ENCODE assay signal across 25 cellular contexts in genomic region chr2:30380824-30381223, GRCh38.
DNase-seq lines count a peak whose midpoint lies in the region; ATAC-seq and TF ChIP-seq lines count a peak whose summit lies in the region.
"Had no signal": no experiment of that assay in that cellular context is flagged by ENCODE, and none has a peak within 500 bp of the region (broad histone marks: within the 10 kb centered on the region; RNA-seq: fewer than 3 reads in every experiment).

No MANE protein-coding gene starts in this region.

- peaks cover under 1% of the 10 kb centered on the region for H3K4me1 Mint-ChIP-seq in activated T-cell treated with anti-CD3 and anti-CD28 coated beads, Interleukin-2, amount 50 U/mL, for 72 hours (ENCODE audit: low read depth)
- H3K4me1 Mint-ChIP-seq in activated T-cell treated with anti-CD3 and anti-CD28 coated beads, Interleukin-2, amount 50 U/mL, for 4 hours (ENCODE audit: low read depth) = no peaks in the 10 kb centered on the region
- no peaks in the 10 kb centered on the region for H3K4me1 Mint-ChIP-seq in H9
- no peaks in the 10 kb centered on the region for H3K4me1 Mint-ChIP-seq in CD4-positive, alpha-beta T cell (ENCODE audit: low read depth)
- H3K4me1 Mint-ChIP-seq: CD14-positive monocyte had no signal

- no peak overlapping the region for H2BK12ac ChIP-seq in H9 (ENCODE audit: insufficient read length, low read depth, low read length)

- H3K27ac ChIP-seq in H9 (ENCODE audit: insufficient read length, low read depth, low read length) = no peak overlapping the region
- no peak overlapping the region for H3K27ac ChIP-seq in CD4-positive, alpha-beta T cell (ENCODE audit: low read depth, low read length)
- H3K27ac ChIP-seq: BLaER1 had no signal

- in situ Hi-C loops in SK-MEL-5 (cut with HindIII; ENCODE audit: low pct_unique_long_range_greater_than_20kb, low sequenced_read_pairs) = no loop called here

- H4K20me1 ChIP-seq in H9 (ENCODE audit: control insufficient read depth, insufficient read depth, insufficient read length) = no peaks in the 10 kb centered on the region
- H4K20me1 ChIP-seq: BLaER1 had no signal

- no peaks in the 10 kb centered on the region for H3K79me2 ChIP-seq in H9 (ENCODE audit: insufficient read depth, low read length)

- no peak overlapping the region for H2BK20ac ChIP-seq in H9 (ENCODE audit: low read depth, low read length, poor library complexity, severe bottlenecking)

- H3K4me2 ChIP-seq in H9 (ENCODE audit: insufficient read depth, insufficient read length, low read length) = no peak overlapping the region
- H3K4me2 ChIP-seq: BLaER1 had no signal

- no peak overlapping the region for H3K9ac ChIP-seq in H9 (ENCODE audit: extremely low read depth, insufficient read length, low read length)
- H3K9ac ChIP-seq: BLaER1 had no signal

- H4K8ac ChIP-seq in H9 (replicated peaks; ENCODE audit: insufficient read length, low read depth, low read length) = no peak overlapping the region

- WGBS in H9 (ENCODE audit: extremely low coverage, insufficient read length, low lambda C conversion rate) = no CpG with 5 or more reads among the region's 3 CpGs

- H3K23ac ChIP-seq in H9 (ENCODE audit: insufficient read length, low read depth, low read length) = no peak overlapping the region

- H3K27ac Mint-ChIP-seq in activated T-cell treated with anti-CD3 and anti-CD28 coated beads, Interleukin-2, amount 50 U/mL, for 72 hours = peak overlapping the region; percentile 55
- H3K27ac Mint-ChIP-seq in H9 = no peak overlapping the region
- no peak overlapping the region for H3K27ac Mint-ChIP-seq in CD4-positive, alpha-beta T cell
- H3K27ac Mint-ChIP-seq: CD14-positive monocyte; CD4-positive, CD25-positive, alpha-beta regulatory T cell; CD8-positive, alpha-beta T cell had no signal

- H3K27me3 Mint-ChIP-seq in activated T-cell treated with anti-CD3 and anti-CD28 coated beads, Interleukin-2, amount 50 U/mL, for 72 hours (ENCODE audit: low read depth) = peaks cover 24% of the 10 kb centered on the region
- H3K27me3 Mint-ChIP-seq in activated T-cell treated with anti-CD3 and anti-CD28 coated beads, Interleukin-2, amount 50 U/mL, for 4 hours (ENCODE audit: low read depth) = no peaks in the 10 kb centered on the region
- peaks cover 6% of the 10 kb centered on the region for H3K27me3 Mint-ChIP-seq in H9 (ENCODE audit: low read depth)
- no peaks in the 10 kb centered on the region for H3K27me3 Mint-ChIP-seq in CD4-positive, alpha-beta T cell

- H2BK120ac ChIP-seq in H9 (ENCODE audit: low read depth, low read length, poor library complexity, severe bottlenecking) = no peak overlapping the region

- H2BK15ac ChIP-seq in H9 (ENCODE audit: low read depth, low read length) = no peak overlapping the region

- H3K4ac ChIP-seq in H9 (ENCODE audit: low read depth, low read length) = no peak overlapping the region

- H3K9me3 Mint-ChIP-seq in activated T-cell treated with anti-CD3 and anti-CD28 coated beads, Interleukin-2, amount 50 U/mL, for 72 hours = peaks cover 1 to 3% of the 10 kb centered on the region in 2 donors
- no peaks in the 10 kb centered on the region for H3K9me3 Mint-ChIP-seq in activated T-cell treated with anti-CD3 and anti-CD28 coated beads, Interleukin-2, amount 50 U/mL, for 4 hours
- H3K9me3 Mint-ChIP-seq in H9 = no peaks in the 10 kb centered on the region
- H3K9me3 Mint-ChIP-seq in CD4-positive, alpha-beta T cell = no peaks in the 10 kb centered on the region
- H3K9me3 Mint-ChIP-seq: CD8-positive, alpha-beta T cell had no signal

- no peak for ATAC-seq in activated T-cell treated with anti-CD3 and anti-CD28 coated beads, Interleukin-2, amount 50 U/mL, for 72 hours (replicated peaks in 1 of 2)
- no peak for ATAC-seq in activated T-cell treated with anti-CD3 and anti-CD28 coated beads, Interleukin-2, amount 50 U/mL, for 4 hours
- ATAC-seq in HG02884 (IDR thresholded peaks at IDR 0.05; ENCODE audit: unreplicated experiment) = no peak
- no peak for ATAC-seq in CD4-positive, alpha-beta T cell (ENCODE audit: poor library complexity)
- ATAC-seq: CD8-positive, alpha-beta T cell; GM12878 had no signal

- intact Hi-C loops in CD4-positive, alpha-beta T cell (cut with DNase I, micrococcal nuclease) = no loop called here

- no peak overlapping the region for H3K18ac ChIP-seq in H9 (ENCODE audit: insufficient read length, low read depth, low read length)

- CTCF ChIA-PET in CD4-positive, alpha-beta T cell (lab: Charles Lee) = no interaction called here

- no peak overlapping the region for H4K5ac ChIP-seq in H9 (ENCODE audit: insufficient read length, low read depth, low read length)

- H3K14ac ChIP-seq in H9 (ENCODE audit: insufficient read depth, low read length) = no peak overlapping the region

- no peaks in the 10 kb centered on the region for H3K23me2 ChIP-seq in H9 (ENCODE audit: insufficient read length, low read depth, low read length, poor library complexity, severe bottlenecking)

- H3K4me3 Mint-ChIP-seq in activated T-cell treated with anti-CD3 and anti-CD28 coated beads, Interleukin-2, amount 50 U/mL, for 72 hours = no peak overlapping the region
- no peak overlapping the region for H3K4me3 Mint-ChIP-seq in activated T-cell treated with anti-CD3 and anti-CD28 coated beads, Interleukin-2, amount 50 U/mL, for 4 hours
- H3K4me3 Mint-ChIP-seq in H9 = no peak overlapping the region
- H3K4me3 Mint-ChIP-seq in CD4-positive, alpha-beta T cell = no peak overlapping the region
- H3K4me3 Mint-ChIP-seq: CD14-positive monocyte; CD4-positive, CD25-positive, alpha-beta regulatory T cell; CD8-positive, alpha-beta T cell had no signal

- DNase-seq in activated T-cell treated with anti-CD3 and anti-CD28 coated beads, Interleukin-2, amount 50 U/mL, for 72 hours = no peak
- no peak for DNase-seq in activated T-cell treated with anti-CD3 and anti-CD28 coated beads, Interleukin-2, amount 50 U/mL, for 4 hours
- DNase-seq in COLO829 (ENCODE audit: low spot score) = peak; percentile 92
- peak; percentile 32 for DNase-seq in HT1080 (ENCODE audit: low read depth)
- DNase-seq in SK-MEL-5 (ENCODE audit: low read depth, low spot score) = peak; percentile 100
- no peak for DNase-seq in H9
- no peak for DNase-seq in CD4-positive, alpha-beta T cell
- DNase-seq: 8988T; ACHN; BE2C; C1 segment of cervical spinal cord; CD4-positive, CD25-positive, alpha-beta regulatory T cell; CD8-positive, alpha-beta T cell; COR-L47; DMS 273 treated with DMSO at 0.1 percent for 48 hours; DMS153; DMS53; DMS79; DND-41; EL; GDM1 had no signal

- no peak for TF ChIP-seq CTCF in H9 (conservative IDR thresholded peaks at IDR 0.05)
- no peak for TF ChIP-seq CTCF in CD4-positive, alpha-beta T cell (IDR thresholded peaks at IDR 0.05)

- no peaks in the 10 kb centered on the region for H3K4me1 ChIP-seq in H9 (ENCODE audit: insufficient read depth, low read length)
- H3K4me1 ChIP-seq: BE2C, BLaER1 had no signal

- H2BK5ac ChIP-seq in H9 (ENCODE audit: insufficient read length, low read length) = no peak overlapping the region

- H3K9me3 ChIP-seq in H9 (ENCODE audit: control insufficient read depth, low read depth, low read length) = no peaks in the 10 kb centered on the region
- H3K9me3 ChIP-seq in CD4-positive, alpha-beta T cell (ENCODE audit: control insufficient read depth, low read length) = no peaks in the 10 kb centered on the region
- H3K9me3 ChIP-seq: BE2C, BLaER1 had no signal

- no peak overlapping the region for H2AFZ ChIP-seq in H9 (ENCODE audit: low read length)

- no peak overlapping the region for H3T11ph ChIP-seq in H9 (ENCODE audit: low read length)

- H3K79me1 ChIP-seq in H9 (ENCODE audit: insufficient read depth, low read depth, low read length, poor library complexity, severe bottlenecking) = no peaks in the 10 kb centered on the region

- no peak overlapping the region for H2AK5ac ChIP-seq in H9 (ENCODE audit: insufficient read length, low read length)

- no peak overlapping the region for H4K91ac ChIP-seq in H9 (ENCODE audit: insufficient read length, low read depth, low read length)

- H3K27me3 ChIP-seq in H9 (ENCODE audit: insufficient read depth, low read length) = no peaks in the 10 kb centered on the region
- H3K27me3 ChIP-seq in CD4-positive, alpha-beta T cell (ENCODE audit: control insufficient read depth, insufficient read depth, low read length) = no peaks in the 10 kb centered on the region
- H3K27me3 ChIP-seq: BE2C, BLaER1 had no signal

- POLR2A ChIA-PET in CD4-positive, alpha-beta T cell (lab: Charles Lee) = no interaction called here

- H3K36me3 Mint-ChIP-seq in activated T-cell treated with anti-CD3 and anti-CD28 coated beads, Interleukin-2, amount 50 U/mL, for 72 hours (ENCODE audit: insufficient read depth in 2 of 2) = no peaks in the 10 kb centered on the region
- H3K36me3 Mint-ChIP-seq in activated T-cell treated with anti-CD3 and anti-CD28 coated beads, Interleukin-2, amount 50 U/mL, for 4 hours (ENCODE audit: insufficient read depth) = no peaks in the 10 kb centered on the region
- H3K36me3 Mint-ChIP-seq in H9 (ENCODE audit: insufficient read depth in 1 of 3, low read depth in 3 of 3) = no peaks in the 10 kb centered on the region
- no peaks in the 10 kb centered on the region for H3K36me3 Mint-ChIP-seq in CD4-positive, alpha-beta T cell (ENCODE audit: low read depth)
- H3K36me3 Mint-ChIP-seq: CD14-positive monocyte; CD4-positive, CD25-positive, alpha-beta regulatory T cell; CD8-positive, alpha-beta T cell had no signal

- H3K56ac ChIP-seq in H9 (ENCODE audit: insufficient read length, low read depth, low read length) = no peak overlapping the region

Comparison
In these comparisons a context has a peak if more than half of its experiments do, and no peak if none do; other contexts are left out.
1. DNase-seq: peak in COLO829 (single experiment), HT1080 (single experiment) and SK-MEL-5 (single experiment); none in activated T-cell treated with anti-CD3 and anti-CD28 coated beads, Interleukin-2, amount 50 U/mL, for 72 hours (0 of 2), activated T-cell treated with anti-CD3 and anti-CD28 coated beads, Interleukin-2, amount 50 U/mL, for 4 hours (single experiment), H9 (single experiment) and CD4-positive, alpha-beta T cell (0 of 10).